8 cellular contexts compared by ENCODE assay signal in genomic region chr1:3564921-3565831, GRCh38. TPM values are rescaled to one million over a fixed set of nuclear protein-coding genes. Genes with fewer than 3 reads are reported as not detected.
A peak's percentile ranks its signal among the peaks of the same experiment; 100 is the strongest.
DNase-seq lines count a peak whose midpoint lies in the region; ATAC-seq lines count a peak whose summit lies in the region.

No MANE protein-coding gene starts in this region.

- H3K9me3 Mint-ChIP-seq in activated naive CD8-positive, alpha-beta T cell treated with anti-CD3 and anti-CD28 coated beads, Interleukin-2, amount 10 ng/mL, durations not matched to agents 7 days and 5 days = no peaks in the 10 kb centered on the region

- H3K4me1 Mint-ChIP-seq in activated naive CD8-positive, alpha-beta T cell treated with anti-CD3 and anti-CD28 coated beads, Interleukin-2, amount 10 ng/mL, durations not matched to agents 7 days and 5 days = no peaks in the 10 kb centered on the region

- no peak overlapping the region for H3K4me3 ChIP-seq in NT2/D1 (ENCODE audit: insufficient read length, low read depth)

- H3K36me3 Mint-ChIP-seq in activated naive CD8-positive, alpha-beta T cell treated with anti-CD3 and anti-CD28 coated beads, Interleukin-2, amount 10 ng/mL, durations not matched to agents 7 days and 5 days = no peaks in the 10 kb centered on the region

- H3K27ac Mint-ChIP-seq in activated naive CD8-positive, alpha-beta T cell treated with anti-CD3 and anti-CD28 coated beads, Interleukin-2, amount 10 ng/mL, durations not matched to agents 7 days and 5 days = no peak overlapping the region

- H3K36me3 ChIP-seq in NT2/D1 (ENCODE audit: insufficient read depth, insufficient read length, low read length) = no peaks in the 10 kb centered on the region

- POLR2A ChIA-PET in activated naive CD8-positive, alpha-beta T cell treated with anti-CD3 and anti-CD28 coated beads, Interleukin-2, amount 10 ng/mL, durations not matched to agents 7 days and 5 days (lab: Charles Lee) = no interaction called here

- H3K9me3 ChIP-seq in NT2/D1 (ENCODE audit: insufficient read depth, low read length) = no peaks in the 10 kb centered on the region

- H3K4me3 Mint-ChIP-seq in activated naive CD8-positive, alpha-beta T cell treated with anti-CD3 and anti-CD28 coated beads, Interleukin-2, amount 10 ng/mL, durations not matched to agents 7 days and 5 days = no peak overlapping the region

- ATAC-seq in activated naive CD8-positive, alpha-beta T cell treated with anti-CD3 and anti-CD28 coated beads, Interleukin-2, amount 10 ng/mL, durations not matched to agents 7 days and 5 days (ENCODE audit: low read depth) = no peak

- peak; percentile 12 for DNase-seq in NCI-H748 (lab: John Stamatoyannopoulos, UW; ENCODE audit: unreplicated experiment)
- DNase-seq in NCI-H748 treated with DMSO at 0.1 percent for 48 hours (lab: John Stamatoyannopoulos, UW) = no peak
- no peak for DNase-seq in NT2/D1 (ENCODE audit: low read depth, low spot score)
- DNase-seq in activated naive CD8-positive, alpha-beta T cell treated with anti-CD3 and anti-CD28 coated beads, Interleukin-2, amount 10 ng/mL, durations not matched to agents 7 days and 5 days = peak; percentile 67
- DNase-seq in iPS-NIHi7 (ENCODE audit: extremely low spot score) = peak; percentile 91
- peak; percentile 4 for DNase-seq in stimulated activated CD8-positive, alpha-beta memory T cell treated with anti-CD3 and anti-CD28 coated beads, Interleukin-7, amount 100 ng/mL, for 1 hour (ENCODE audit: low read depth in 2 of 2)
- no peak for DNase-seq in NCI-H1105 (lab: John Stamatoyannopoulos, UW)
- DNase-seq in dedifferentiated amniotic fluid mesenchymal stem cell (ENCODE audit: extremely low spot score) = no peak

- no peaks in the 10 kb centered on the region for H3K27me3 ChIP-seq in NT2/D1 (ENCODE audit: insufficient read depth, insufficient read length)

- H3K4me1 ChIP-seq in NT2/D1 (ENCODE audit: insufficient read depth, insufficient read length) = peaks cover 6% of the 10 kb centered on the region

- H3K9ac ChIP-seq in NT2/D1 (ENCODE audit: insufficient read length, low read depth) = peak overlapping the region; percentile 50

- no peaks in the 10 kb centered on the region for H3K27me3 Mint-ChIP-seq in activated naive CD8-positive, alpha-beta T cell treated with anti-CD3 and anti-CD28 coated beads, Interleukin-2, amount 10 ng/mL, durations not matched to agents 7 days and 5 days

RNA-seq across cellular contexts. Expression of gene MEGF6, which starts 46.1 kb away (rescaled TPM):
- 10 to 100 TPM; 56.6 TPM for total RNA-seq in activated naive CD8-positive, alpha-beta T cell treated with anti-CD3 and anti-CD28 coated beads, Interleukin-2, amount 10 ng/mL, durations not matched to agents 7 days and 5 days

RNA-seq across cellular contexts. Expression of gene TPRG1L, which starts 59.6 kb away (rescaled TPM):
- 10 to 100 TPM; 23.8 to 29.4 TPM for total RNA-seq in activated naive CD8-positive, alpha-beta T cell treated with anti-CD3 and anti-CD28 coated beads, Interleukin-2, amount 10 ng/mL, durations not matched to agents 7 days and 5 days

Comparison
In these comparisons a context has a peak if more than half of its experiments do, and no peak if none do; other contexts are left out.
1. DNase-seq: peak in NCI-H748 (single experiment), activated naive CD8-positive, alpha-beta T cell treated with anti-CD3 and anti-CD28 coated beads, Interleukin-2, amount 10 ng/mL, durations not matched to agents 7 days and 5 days (single experiment), iPS-NIHi7 (single experiment) and stimulated activated CD8-positive, alpha-beta memory T cell treated with anti-CD3 and anti-CD28 coated beads, Interleukin-7, amount 100 ng/mL, for 1 hour (2 of 2); none in NCI-H748 treated with DMSO at 0.1 percent for 48 hours (single experiment), NT2/D1 (single experiment), NCI-H1105 (single experiment) and dedifferentiated amniotic fluid mesenchymal stem cell (single experiment).